Comparison of ENCODE assay signal across 9 cellular contexts in genomic region chr19:36141039-36141914, GRCh38. TPM values are rescaled to one million over a fixed set of nuclear protein-coding genes. Genes with fewer than 3 reads are reported as not detected.
DNase-seq lines count a peak whose midpoint lies in the region; ATAC-seq and TF ChIP-seq lines count a peak whose summit lies in the region.
"Had no signal": no experiment of that assay in that cellular context is flagged by ENCODE, and none has a peak within 500 bp of the region (broad histone marks: within the 10 kb centered on the region; RNA-seq: fewer than 3 reads in every experiment).

No MANE protein-coding gene starts in this region.

- H3K27me3 ChIP-seq in naive thymus-derived CD4-positive, alpha-beta T cell (ENCODE audit: control insufficient read depth in 2 of 2, insufficient read depth in 2 of 2, low read length in 2 of 2): no peaks in the 10 kb centered on the region

- peaks cover 6 to 9% of the 10 kb centered on the region in 2 donors for H3K4me1 ChIP-seq in naive thymus-derived CD4-positive, alpha-beta T cell (ENCODE audit: control insufficient read depth in 2 of 2, insufficient read depth in 2 of 2, low read length in 2 of 2)

- peak overlapping the region; percentile 100 for H3K4me3 ChIP-seq in fibroblast of mammary gland (ENCODE audit: control insufficient read depth, low read depth, low read length)
- peak overlapping the region; percentile 99 for H3K4me3 ChIP-seq in naive thymus-derived CD4-positive, alpha-beta T cell (ENCODE audit: low read length)

- TF ChIP-seq CTCF in fibroblast of mammary gland (conservative IDR thresholded peaks at IDR 0.05; ENCODE audit: control insufficient read depth, insufficient read depth, low read depth, low read length): no peak

- H3K9me3 ChIP-seq in naive thymus-derived CD4-positive, alpha-beta T cell (ENCODE audit: control insufficient read depth in 2 of 3, low read length in 3 of 3): no peaks in the 10 kb centered on the region

- H3K4me3 Mint-ChIP-seq in naive thymus-derived CD4-positive, alpha-beta T cell: peak overlapping the region; percentile 91 to 98 (median 95)

- DNase-seq in CD1c-positive myeloid dendritic cell (ENCODE audit: extremely low spot score) (peak; percentile 92), Kasumi-1 (lab: John Stamatoyannopoulos, UW) (peak; percentile 67 to 71), RPMI7951 (ENCODE audit: low read depth) (peak; percentile 78), fibroblast of mammary gland (ENCODE audit: low read depth) (peak; percentile 79)
- peak; percentile 82 to 83 for DNase-seq in activated T-helper 1 cell treated with anti-CD3 and anti-CD28 coated beads, Interleukin-2, amount 50 U/mL, for 16 hours (ENCODE audit: low read depth in 1 of 2, low spot score in 1 of 2)
- peak; percentile 84 to 94 (median 89) for DNase-seq in naive thymus-derived CD4-positive, alpha-beta T cell
- DNase-seq in stimulated activated CD8-positive, alpha-beta memory T cell treated with anti-CD3 and anti-CD28 coated beads, Interleukin-7, amount 100 ng/mL, for 48 hours (ENCODE audit: extremely low read depth in 1 of 2, low read depth in 1 of 2): peak; percentile 72 to 74

- H3K27ac ChIP-seq in naive thymus-derived CD4-positive, alpha-beta T cell (ENCODE audit: low read depth, low read length): peak overlapping the region; percentile 87

- H3K27me3 Mint-ChIP-seq in naive thymus-derived CD4-positive, alpha-beta T cell: no peaks in the 10 kb centered on the region

- peaks cover 0 to 2% (median 0%) of the 10 kb centered on the region in 11 donors for H3K9me3 Mint-ChIP-seq in naive thymus-derived CD4-positive, alpha-beta T cell

- peaks cover 10 to 44% (median 12%) of the 10 kb centered on the region in 3 experiments for H3K36me3 ChIP-seq in naive thymus-derived CD4-positive, alpha-beta T cell (ENCODE audit: control insufficient read depth in 2 of 3, insufficient read depth in 3 of 3, low read length in 3 of 3)

- peak; percentile 43 for ATAC-seq in GM21360 (IDR thresholded peaks at IDR 0.05; ENCODE audit: unreplicated experiment)
- ATAC-seq in naive thymus-derived CD4-positive, alpha-beta T cell: peak; percentile 90

- POLR2A ChIA-PET in naive thymus-derived CD4-positive, alpha-beta T cell (lab: Charles Lee): interaction anchor here (1.2 to 4.3 kb wide), 4 partner anchors 10 to 26 kb away, joined by 6 to 26 read pairs (median 12); partner anchors contain the start of genes POLR2I and TBCB

- intact Hi-C loops in naive thymus-derived CD4-positive, alpha-beta T cell (cut with micrococcal nuclease): loop anchor here (1.0 to 5.0 kb wide), 8 partner anchors 26 to 711 kb away; partner anchors contain the start of genes TBCB (in 2 of the 2), THAP8 (in 2 of the 2), WDR62 (in 2 of the 2) and ZNF345 (in 2 of the 2)

- peaks cover 0 to 27% (median 14%) of the 10 kb centered on the region in 5 donors for H3K36me3 Mint-ChIP-seq in naive thymus-derived CD4-positive, alpha-beta T cell

- CTCF ChIA-PET in naive thymus-derived CD4-positive, alpha-beta T cell (lab: Charles Lee): no interaction called here

- peak overlapping the region; percentile 85 to 98 (median 91) for H3K27ac Mint-ChIP-seq in naive thymus-derived CD4-positive, alpha-beta T cell

- peaks cover 11 to 25% (median 15%) of the 10 kb centered on the region in 7 donors for H3K4me1 Mint-ChIP-seq in naive thymus-derived CD4-positive, alpha-beta T cell

RNA-seq across cellular contexts. Expression of gene CAPNS1, which starts 1.4 kb away (rescaled TPM):
- 526 and 543 TPM in 2 replicates for total RNA-seq in RPMI7951 (2014; rRNA removed; shearing (Covaris generic))
- 100 to 1,000 TPM; 197 to 473 (median 207) TPM for total RNA-seq in naive thymus-derived CD4-positive, alpha-beta T cell
- polyA plus RNA-seq in naive thymus-derived CD4-positive, alpha-beta T cell: 10 to 100 TPM; 65.0 to 72.6 TPM

RNA-seq across cellular contexts. Expression of gene COX7A1, which starts 11.0 kb away (rescaled TPM):
- total RNA-seq in RPMI7951 (2014; rRNA removed; shearing (Covaris generic)): 6.1 and 7.0 TPM in 2 replicates
- not detected for total RNA-seq in naive thymus-derived CD4-positive, alpha-beta T cell
- polyA plus RNA-seq in naive thymus-derived CD4-positive, alpha-beta T cell: not detected
- total RNA-seq: T-helper 1 cell treated with Interleukin-12 subunit alpha and Interleukin-12 subunit beta and Interleukin-4 antibody, amounts not matched to agents 30 ng/mL and 1 ng/mL, for 36 hours had no signal

RNA-seq across cellular contexts. Expression of gene TBCB, which starts 26.0 kb away (rescaled TPM):
- total RNA-seq in RPMI7951 (2014; rRNA removed; shearing (Covaris generic)): 317 and 522 TPM in 2 replicates
- 100 to 1,000 TPM in 4 of 5 experiments, 10 to 100 TPM in 1; 72.8 to 174 (median 119) TPM for total RNA-seq in naive thymus-derived CD4-positive, alpha-beta T cell
- polyA plus RNA-seq in naive thymus-derived CD4-positive, alpha-beta T cell: 100 to 1,000 TPM; 153 to 173 TPM

RNA-seq across cellular contexts. Expression of gene POLR2I, which starts 26.6 kb away (rescaled TPM):
- 137 and 167 TPM in 2 replicates for total RNA-seq in RPMI7951 (2014; rRNA removed; shearing (Covaris generic))
- 10 to 100 TPM; 20.9 to 56.7 (median 44.7) TPM for total RNA-seq in naive thymus-derived CD4-positive, alpha-beta T cell
- polyA plus RNA-seq in naive thymus-derived CD4-positive, alpha-beta T cell: 100 to 1,000 TPM; 153 to 166 TPM

RNA-seq across cellular contexts. Expression of gene OVOL3, which starts 30.3 kb away (rescaled TPM):
- not detected in 2 replicates for total RNA-seq in RPMI7951 (2014; rRNA removed; shearing (Covaris generic))
- total RNA-seq in naive thymus-derived CD4-positive, alpha-beta T cell: not detected
- polyA plus RNA-seq in naive thymus-derived CD4-positive, alpha-beta T cell: not detected
- total RNA-seq: T-helper 1 cell treated with Interleukin-12 subunit alpha and Interleukin-12 subunit beta and Interleukin-4 antibody, amounts not matched to agents 30 ng/mL and 1 ng/mL, for 36 hours had no signal

Comparison
In these comparisons a context has a peak if more than half of its experiments do, and no peak if none do; other contexts are left out.
1. Peak in every context shown above with its lines: DNase-seq, ATAC-seq, H3K4me3 ChIP-seq and H3K27ac ChIP-seq.